Comparison of ENCODE assay signal across 8 cellular contexts in genomic region chr1:198657550-198658064, GRCh38. TPM values are rescaled to one million over a fixed set of nuclear protein-coding genes. Genes with fewer than 3 reads are reported as not detected.
DNase-seq lines count a peak whose midpoint lies in the region; ATAC-seq and TF ChIP-seq lines count a peak whose summit lies in the region.

No MANE protein-coding gene starts in this region.

- peak; percentile 20 for ATAC-seq in activated CD8-positive, alpha-beta memory T cell treated with anti-CD3 and anti-CD28 coated beads, Interleukin-2, amount 10 ng/mL, durations not matched to agents 7 days and 5 days
- ATAC-seq in HG02885 (IDR thresholded peaks at IDR 0.05; ENCODE audit: poor library complexity, unreplicated experiment): peak; percentile 53

- peak overlapping the region; percentile 92 for H3K4me2 ChIP-seq in OCI-LY7 (ENCODE audit: low read length)

- H3K9me3 ChIP-seq in OCI-LY7 (ENCODE audit: low read length): no peaks in the 10 kb centered on the region

- peaks cover 56% of the 10 kb centered on the region for H3K36me3 ChIP-seq in OCI-LY7 (ENCODE audit: insufficient read depth, low read length)

- peaks cover 54% of the 10 kb centered on the region for H3K36me3 Mint-ChIP-seq in activated CD8-positive, alpha-beta memory T cell treated with anti-CD3 and anti-CD28 coated beads, Interleukin-2, amount 10 ng/mL, durations not matched to agents 7 days and 5 days

- POLR2A ChIA-PET in OCI-LY7 (lab: Charles Lee): interaction anchor here (0.7 to 3.3 kb wide), 15 partner anchors 9 to 101 kb away, joined by 3 to 35 read pairs (median 6); no protein-coding TSS in a partner anchor

- H3K4me1 Mint-ChIP-seq in activated CD8-positive, alpha-beta memory T cell treated with anti-CD3 and anti-CD28 coated beads, Interleukin-2, amount 10 ng/mL, durations not matched to agents 7 days and 5 days: peaks cover 64% of the 10 kb centered on the region

- H3K27ac ChIP-seq in OCI-LY7 (ENCODE audit: low read depth, low read length, poor library complexity, severe bottlenecking) (peak overlapping the region; percentile 86), coronary artery (peak overlapping the region; percentile 32 to 33), skin epidermis (peak overlapping the region in 17 of 21 experiments; percentile 26 to 85 (median 71))

- H3K9me2 ChIP-seq in OCI-LY7 (ENCODE audit: insufficient read depth, low read length): no peaks in the 10 kb centered on the region

- TF ChIP-seq CTCF in OCI-LY7 (conservative IDR thresholded peaks at IDR 0.05; ENCODE audit: low read length): no peak
- TF ChIP-seq CTCF in coronary artery (IDR thresholded peaks at IDR 0.05): no peak

- H3K9me3 Mint-ChIP-seq in activated CD8-positive, alpha-beta memory T cell treated with anti-CD3 and anti-CD28 coated beads, Interleukin-2, amount 10 ng/mL, durations not matched to agents 7 days and 5 days (ENCODE audit: low read depth): no peaks in the 10 kb centered on the region

- peaks cover 6% of the 10 kb centered on the region; the same call in 1 of the 2 replicates for H4K20me1 ChIP-seq in OCI-LY7 (ENCODE audit: insufficient read depth, low read length)

- H3K4me3 ChIP-seq in OCI-LY7 (ENCODE audit: low read depth, low read length, poor library complexity, severe bottlenecking) (peak overlapping the region; percentile 58), coronary artery (no peak overlapping the region), skin epidermis (no peak overlapping the region)

- H3K79me2 ChIP-seq in OCI-LY7 (ENCODE audit: insufficient read depth, low read depth, low read length): peaks cover 100% of the 10 kb centered on the region

- H2AFZ ChIP-seq in OCI-LY7 (ENCODE audit: low read length): no peak overlapping the region

- intact Hi-C loops in OCI-LY7 (cut with micrococcal nuclease; ENCODE audit: unreplicated experiment): loop anchor here (1.0 to 2.0 kb wide), 3 partner anchors 19 to 36 kb away; partner anchors contain the start of gene PTPRC

- H3K27me3 Mint-ChIP-seq in activated CD8-positive, alpha-beta memory T cell treated with anti-CD3 and anti-CD28 coated beads, Interleukin-2, amount 10 ng/mL, durations not matched to agents 7 days and 5 days: no peaks in the 10 kb centered on the region

- peaks cover 84% of the 10 kb centered on the region for H3K4me1 ChIP-seq in OCI-LY7 (ENCODE audit: insufficient read depth, low read length, poor library complexity, severe bottlenecking)

- no TSS peak for BruUV-seq in OCI-LY7 (replicated peaks; lab: Mats Ljungman, UMichigan)

- H3K4me3 Mint-ChIP-seq in activated CD8-positive, alpha-beta memory T cell treated with anti-CD3 and anti-CD28 coated beads, Interleukin-2, amount 10 ng/mL, durations not matched to agents 7 days and 5 days: peak overlapping the region; percentile 69

- CTCF ChIA-PET in activated CD8-positive, alpha-beta memory T cell treated with anti-CD3 and anti-CD28 coated beads, Interleukin-2, amount 10 ng/mL, durations not matched to agents 7 days and 5 days (lab: Charles Lee): interaction anchor here (0.6 to 2.2 kb wide), 6 partner anchors 9 to 38 kb away, joined by 3 to 8 read pairs (median 3); no protein-coding TSS in a partner anchor
- CTCF ChIA-PET in OCI-LY7 (lab: Charles Lee; ENCODE audit: unreplicated experiment): no interaction called here

- H3K27ac Mint-ChIP-seq in activated CD8-positive, alpha-beta memory T cell treated with anti-CD3 and anti-CD28 coated beads, Interleukin-2, amount 10 ng/mL, durations not matched to agents 7 days and 5 days: peak overlapping the region; percentile 80

- no peak for DNase-seq in activated CD8-positive, alpha-beta memory T cell treated with anti-CD3 and anti-CD28 coated beads, Interleukin-2, amount 10 ng/mL, durations not matched to agents 7 days and 5 days
- DNase-seq in activated CD8-positive, alpha-beta memory T cell treated with anti-CD3 and anti-CD28 coated beads for 24 hours: no peak
- peak; percentile 73 for DNase-seq in OCI-LY7 (ENCODE audit: low spot score)
- no peak for DNase-seq in coronary artery (ENCODE audit: low spot score)
- DNase-seq in GM19238 (ENCODE audit: insufficient read length, low spot score): no peak
- DNase-seq in NCI-H82 (lab: John Stamatoyannopoulos, UW): no peak

RNA-seq across cellular contexts. Expression of gene PTPRC, which starts 18.8 kb away (rescaled TPM):
- 100 to 1,000 TPM; 556 to 674 TPM for total RNA-seq in activated CD8-positive, alpha-beta memory T cell treated with anti-CD3 and anti-CD28 coated beads, Interleukin-2, amount 10 ng/mL, durations not matched to agents 7 days and 5 days
- total RNA-seq in OCI-LY7 (2014; rRNA removed; shearing (Covaris generic)): 161 and 177 TPM in 2 replicates
- total RNA-seq in OCI-LY7 (2022): 241 and 264 TPM in 2 replicates

Comparison
In these comparisons a context has a peak if more than half of its experiments do, and no peak if none do; other contexts are left out.
1. H3K27ac ChIP-seq: peak in every context shown above with its lines; median percentile 86 in OCI-LY7; 71 in skin epidermis; 32 in coronary artery.